Comparison of ENCODE assay signal across 1 cellular context in genomic region chr3:193794002-193794835, GRCh38.
A peak's percentile ranks its signal among the peaks of the same experiment; 100 is the strongest.
TF ChIP-seq lines count a peak whose summit lies in the region.

No MANE protein-coding gene starts in this region.

TF ChIP-seq in HepG2, 621 proteins besides CTCF, POLR2A, EP300 and RAD21 (continued from another document):
- no peak for TF ChIP-seq KIAA2018 (CRISPR knock-in tag; IDR thresholded peaks at IDR 0.05; ENCODE audit: borderline replicate concordance)
- TF ChIP-seq ZNF780A (CRISPR knock-in tag; IDR thresholded peaks at IDR 0.05), result no peak
- TF ChIP-seq ZNF235 (CRISPR knock-in tag; IDR thresholded peaks at IDR 0.05; ENCODE audit: borderline replicate concordance), result no peak
- TF ChIP-seq TBX3 (IDR thresholded peaks at IDR 0.05; ENCODE audit: borderline replicate concordance), result no peak
- peak; percentile 63; the same call in 1 of the 2 replicates for TF ChIP-seq RBAK (CRISPR knock-in tag; IDR thresholded peaks at IDR 0.05)
- TF ChIP-seq KLF16 (CRISPR knock-in tag; IDR thresholded peaks at IDR 0.05), result no peak
- TF ChIP-seq ZNF660 (CRISPR knock-in tag; IDR thresholded peaks at IDR 0.05; ENCODE audit: borderline replicate concordance, low read depth), result no peak
- no peak for TF ChIP-seq AGO2 (optimal IDR thresholded peaks at IDR 0.05; ENCODE audit: low read depth, low read length)
- TF ChIP-seq ZNF792 (CRISPR knock-in tag; IDR thresholded peaks at IDR 0.05), result no peak
- no peak for TF ChIP-seq RFXANK (CRISPR knock-in tag; IDR thresholded peaks at IDR 0.05)
- TF ChIP-seq HMG20A (CRISPR knock-in tag; IDR thresholded peaks at IDR 0.05; ENCODE audit: borderline replicate concordance), result 0 out of 2 replicates have a peak, but pooled peaks have one; percentile 18
- TF ChIP-seq ZNF562 (CRISPR knock-in tag; IDR thresholded peaks at IDR 0.05; ENCODE audit: borderline replicate concordance), result no peak
- no peak for TF ChIP-seq FIP1L1 (IDR thresholded peaks at IDR 0.05; ENCODE audit: borderline replicate concordance, insufficient read depth, low read depth, low read length)
- TF ChIP-seq ZBTB42 (CRISPR knock-in tag; IDR thresholded peaks at IDR 0.05), result no peak
- no peak for TF ChIP-seq TFDP2 (CRISPR knock-in tag; IDR thresholded peaks at IDR 0.05)
- peak in 1 of 2 experiments; percentile 53; a peak in 1 of 4 replicates for TF ChIP-seq ATF4 (CRISPR knock-in tag; IDR thresholded peaks at IDR 0.05)
- no peak for TF ChIP-seq ZNF761 (CRISPR knock-in tag; conservative IDR thresholded peaks at IDR 0.05)
- no peak for TF ChIP-seq BATF2 (CRISPR knock-in tag; IDR thresholded peaks at IDR 0.05)
- no peak for TF ChIP-seq ZNF136 (CRISPR knock-in tag; IDR thresholded peaks at IDR 0.05; ENCODE audit: low read depth)
- no peak for TF ChIP-seq MLXIP (CRISPR knock-in tag; IDR thresholded peaks at IDR 0.05; ENCODE audit: borderline replicate concordance)
- no peak for TF ChIP-seq ADNP (CRISPR knock-in tag; IDR thresholded peaks at IDR 0.05)
- no peak for TF ChIP-seq ZNF496 (CRISPR knock-in tag; IDR thresholded peaks at IDR 0.05; ENCODE audit: insufficient replicate concordance)
- TF ChIP-seq LRRFIP1 (CRISPR knock-in tag; conservative IDR thresholded peaks at IDR 0.05), result no peak
- TF ChIP-seq TEAD2 (CRISPR knock-in tag; IDR thresholded peaks at IDR 0.05), result no peak
- no peak for TF ChIP-seq ZFP36L2 (CRISPR knock-in tag; IDR thresholded peaks at IDR 0.05)
- TF ChIP-seq FOXA3 (CRISPR knock-in tag; IDR thresholded peaks at IDR 0.05), result peak; percentile 5; the same call in 1 of the 2 replicates
